Comparison of ENCODE assay signal across 2 cellular contexts in genomic region chr2:85511008-85511895, GRCh38.
TF ChIP-seq lines count a peak whose summit lies in the region.

No MANE protein-coding gene starts in this region.

TF ChIP-seq in liver, 16 proteins besides CTCF, POLR2A, EP300 and RAD21:
- TF ChIP-seq REST (IDR thresholded peaks at IDR 0.05): no peak
- peak; percentile 55 for TF ChIP-seq NR2F2 (IDR thresholded peaks at IDR 0.05)
- no peak for TF ChIP-seq SP1 (IDR thresholded peaks at IDR 0.05)
- no peak for TF ChIP-seq ATF3 (IDR thresholded peaks at IDR 0.05)
- TF ChIP-seq FOXA2 (IDR thresholded peaks at IDR 0.05): no peak
- no peak for TF ChIP-seq TAF1 (conservative IDR thresholded peaks at IDR 0.05)
- TF ChIP-seq HNF4G (IDR thresholded peaks at IDR 0.05): no peak
- TF ChIP-seq ZBTB33 (IDR thresholded peaks at IDR 0.05): no peak
- no peak for TF ChIP-seq MAX (IDR thresholded peaks at IDR 0.05)

TF ChIP-seq in HepG2, 621 proteins besides CTCF, POLR2A, EP300 and RAD21:
- no peak for TF ChIP-seq TARDBP (CRISPR knock-in tag; IDR thresholded peaks at IDR 0.05)
- TF ChIP-seq ZNF569 (CRISPR knock-in tag; IDR thresholded peaks at IDR 0.05; ENCODE audit: borderline replicate concordance): no peak
- TF ChIP-seq ZNF530 (CRISPR knock-in tag; IDR thresholded peaks at IDR 0.05; ENCODE audit: low read depth): no peak
- no peak for TF ChIP-seq ZMYM3 (CRISPR knock-in tag; IDR thresholded peaks at IDR 0.05)
- TF ChIP-seq SYNCRIP (IDR thresholded peaks at IDR 0.05; ENCODE audit: insufficient read depth, low read depth, low read length): no peak
- no peak for TF ChIP-seq BCLAF1 (IDR thresholded peaks at IDR 0.05)
